1 cellular context compared by ENCODE assay signal in the genomic region with DNA sequence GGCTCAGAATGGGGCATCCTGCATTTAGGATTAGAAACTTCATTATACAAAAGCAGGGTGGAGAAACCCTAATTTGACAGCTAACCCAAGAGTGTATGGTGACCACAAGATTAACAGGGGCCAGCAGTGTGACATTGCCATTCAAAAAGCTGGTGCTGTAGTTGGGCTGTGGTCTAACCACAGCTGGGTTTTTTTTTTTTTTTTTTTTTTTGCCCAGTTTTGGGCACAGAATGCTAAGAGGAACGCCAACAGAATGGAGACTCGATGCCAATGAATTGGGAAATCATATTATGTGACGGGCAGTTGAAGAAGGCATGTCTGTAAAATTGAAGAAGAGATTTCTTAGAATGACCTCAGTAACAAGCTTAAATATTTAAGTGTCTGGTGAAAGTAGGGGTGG.
TF ChIP-seq lines count a peak whose summit lies in the region.

No MANE protein-coding gene starts in this region.

TF ChIP-seq in WTC11, 78 proteins besides CTCF, POLR2A, EP300 and RAD21 (continued from another document):
- TF ChIP-seq, protein P1, sequence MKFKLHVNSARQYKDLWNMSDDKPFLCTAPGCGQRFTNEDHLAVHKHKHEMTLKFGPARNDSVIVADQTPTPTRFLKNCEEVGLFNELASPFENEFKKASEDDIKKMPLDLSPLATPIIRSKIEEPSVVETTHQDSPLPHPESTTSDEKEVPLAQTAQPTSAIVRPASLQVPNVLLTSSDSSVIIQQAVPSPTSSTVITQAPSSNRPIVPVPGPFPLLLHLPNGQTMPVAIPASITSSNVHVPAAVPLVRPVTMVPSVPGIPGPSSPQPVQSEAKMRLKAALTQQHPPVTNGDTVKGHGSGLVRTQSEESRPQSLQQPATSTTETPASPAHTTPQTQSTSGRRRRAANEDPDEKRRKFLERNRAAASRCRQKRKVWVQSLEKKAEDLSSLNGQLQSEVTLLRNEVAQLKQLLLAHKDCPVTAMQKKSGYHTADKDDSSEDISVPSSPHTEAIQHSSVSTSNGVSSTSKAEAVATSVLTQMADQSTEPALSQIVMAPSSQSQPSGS (CRISPR knock-in tag; IDR thresholded peaks at IDR 0.05; ENCODE audit: borderline replicate concordance, low read depth) = no peak
- TF ChIP-seq NFYB (CRISPR knock-in tag; conservative IDR thresholded peaks at IDR 0.05; ENCODE audit: low read depth) = no peak
- no peak for TF ChIP-seq USF2 (CRISPR knock-in tag; IDR thresholded peaks at IDR 0.05)
- TF ChIP-seq ZNF232 (CRISPR knock-in tag; IDR thresholded peaks at IDR 0.05) = no peak
